15 cellular contexts compared by ENCODE assay signal in the genomic region with DNA sequence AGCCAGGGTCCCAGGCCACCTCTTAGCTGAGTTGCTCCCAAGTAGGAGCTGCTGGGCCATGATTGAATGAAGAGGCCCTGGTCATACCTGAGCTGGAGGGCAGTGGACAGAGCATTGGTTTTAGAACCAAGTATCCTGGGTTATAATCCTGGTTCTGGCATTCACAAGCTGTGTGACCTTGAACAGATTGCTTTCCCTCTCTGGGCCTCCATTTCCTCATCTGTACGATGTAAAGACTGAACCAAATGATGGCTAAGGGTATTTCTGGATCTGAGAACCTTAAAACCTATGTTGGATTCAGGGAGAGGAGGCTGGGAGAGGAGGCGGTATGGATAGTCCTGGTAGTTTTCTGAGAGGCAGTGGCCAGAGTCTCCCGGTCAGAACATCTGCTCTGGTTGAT. TPM values are rescaled to one million over a fixed set of nuclear protein-coding genes. Genes with fewer than 3 reads are reported as not detected.
DNase-seq lines count a peak whose midpoint lies in the region; ATAC-seq and TF ChIP-seq lines count a peak whose summit lies in the region.
"Had no signal": no experiment of that assay in that cellular context is flagged by ENCODE, and none has a peak within 500 bp of the region (broad histone marks: within the 10 kb centered on the region; RNA-seq: fewer than 3 reads in every experiment).

No MANE protein-coding gene starts in this region.

- CTCF ChIA-PET in Panc1 (lab: Charles Lee) = no interaction called here

- H3K4me3 Mint-ChIP-seq in chondrocyte (ENCODE audit: unreplicated experiment) = no peak overlapping the region
- no peak overlapping the region for H3K4me3 Mint-ChIP-seq in nephron
- H3K4me3 Mint-ChIP-seq: activated naive CD8-positive, alpha-beta T cell; stimulated activated naive CD8-positive, alpha-beta T cell treated with anti-CD3 and anti-CD28 coated beads, Interleukin-15, amount 100 ng/mL, for 72 hours had no signal

- H3K4me1 ChIP-seq in Panc1 (ENCODE audit: control insufficient read depth, insufficient read depth, low read length) (peaks cover 76% of the 10 kb centered on the region), thyroid gland (peaks cover 47 to 63% of the 10 kb centered on the region in 2 donors)

- ATAC-seq in Panc1 (no peak), HG02840 (IDR thresholded peaks at IDR 0.05; ENCODE audit: low FRiP score, unreplicated experiment) (no peak)
- ATAC-seq: stimulated activated naive CD8-positive, alpha-beta T cell treated with anti-CD3 and anti-CD28 coated beads, Interleukin-15, amount 100 ng/mL, for 72 hours had no signal

- H3K36me3 Mint-ChIP-seq in chondrocyte (ENCODE audit: low read depth) (no peaks in the 10 kb centered on the region), nephron (ENCODE audit: low read depth) (no peaks in the 10 kb centered on the region)
- H3K36me3 Mint-ChIP-seq: activated naive CD8-positive, alpha-beta T cell had no signal

- peak overlapping the region; percentile 94 for H3K27ac Mint-ChIP-seq in chondrocyte (ENCODE audit: unreplicated experiment)
- H3K27ac Mint-ChIP-seq in nephron = peak overlapping the region in 2 of 3 experiments; percentile 70 to 74
- H3K27ac Mint-ChIP-seq: activated naive CD8-positive, alpha-beta T cell had no signal

- 81 to 90% methylated on average over 3 of the region's 3 CpGs for WGBS in thyroid gland, 2 donors

- H3K9me3 ChIP-seq in Panc1 (ENCODE audit: control insufficient read depth, insufficient read depth, low read depth, low read length) = no peaks in the 10 kb centered on the region
- H3K9me3 ChIP-seq in thyroid gland = no peaks in the 10 kb centered on the region

- H3K27me3 Mint-ChIP-seq in chondrocyte (ENCODE audit: low read depth) (no peaks in the 10 kb centered on the region), nephron (ENCODE audit: low read depth) (peaks cover 3% of the 10 kb centered on the region)
- H3K27me3 Mint-ChIP-seq: activated naive CD8-positive, alpha-beta T cell had no signal

- TF ChIP-seq POLR2A in thyroid gland (IDR thresholded peaks at IDR 0.05) = no peak

- TF ChIP-seq CTCF in Panc1 (IDR thresholded peaks at IDR 0.05) (no peak), chondrocyte (IDR thresholded peaks at IDR 0.05) (no peak), nephron (IDR thresholded peaks at IDR 0.05; ENCODE audit: unreplicated experiment in 3 of 3) (no peak), thyroid gland (IDR thresholded peaks at IDR 0.05) (no peak)

- in situ Hi-C loops in Panc1 (cut with HindIII; ENCODE audit: low pct_unique_long_range_greater_than_20kb, low sequenced_read_pairs) = no loop called here

- no peaks in the 10 kb centered on the region for H3K36me3 ChIP-seq in Panc1 (ENCODE audit: control insufficient read depth, insufficient read depth, low read length)
- no peaks in the 10 kb centered on the region for H3K36me3 ChIP-seq in thyroid gland

- no peaks in the 10 kb centered on the region for H3K27me3 ChIP-seq in Panc1 (ENCODE audit: control insufficient read depth, insufficient read depth, low read length)
- no peaks in the 10 kb centered on the region for H3K27me3 ChIP-seq in thyroid gland

- no peak for DNase-seq in Panc1 (ENCODE audit: low read depth, low spot score)
- DNase-seq in chondrocyte (ENCODE audit: low spot score) = no peak
- DNase-seq in thyroid gland = no peak
- DNase-seq in H4 (ENCODE audit: low spot score) = no peak
- DNase-seq in NCI-H345 treated with DMSO at 0.1 percent for 48 hours (lab: John Stamatoyannopoulos, UW; ENCODE audit: unreplicated experiment) = no peak
- DNase-seq: activated T-cell treated with anti-CD3 and anti-CD28 coated beads, Interleukin-2, amount 50 U/mL, for 48 hours; central memory CD4-positive, alpha-beta T cell; DMS153; KBM-7; NCI-H1092; stimulated activated naive CD8-positive, alpha-beta T cell treated with anti-CD3 and anti-CD28 coated beads, Interleukin-15, amount 100 ng/mL, for 72 hours had no signal

- no peak overlapping the region for H3K4me3 ChIP-seq in Panc1 (ENCODE audit: low read depth in 2 of 2, low read length in 2 of 2)
- no peak overlapping the region for H3K4me3 ChIP-seq in thyroid gland (replicated peaks in 1 of 3)
- H3K4me3 ChIP-seq: SK-N-MC had no signal

- H3K27ac ChIP-seq in Panc1 (ENCODE audit: low read length) = peak overlapping the region; percentile 80
- H3K27ac ChIP-seq in thyroid gland = peak overlapping the region; percentile 89 to 96 (median 90)

- H3K4me1 Mint-ChIP-seq in chondrocyte (ENCODE audit: low read depth) (peaks cover 62% of the 10 kb centered on the region), nephron (peaks cover 33% of the 10 kb centered on the region)
- H3K4me1 Mint-ChIP-seq: stimulated activated naive CD8-positive, alpha-beta T cell treated with anti-CD3 and anti-CD28 coated beads, Interleukin-15, amount 100 ng/mL, for 72 hours had no signal

- BruUV-seq in Panc1 (replicated peaks; lab: Mats Ljungman, UMichigan) = no TSS peak

- intact Hi-C loops in Panc1 (cut with micrococcal nuclease; ENCODE audit: unreplicated experiment) = no loop called here
- intact Hi-C loops in thyroid gland (cut with DNase I) = no loop called here

- H3K9me3 Mint-ChIP-seq in chondrocyte (ENCODE audit: low read depth) (no peaks in the 10 kb centered on the region), nephron (no peaks in the 10 kb centered on the region)
- H3K9me3 Mint-ChIP-seq: stimulated activated naive CD8-positive, alpha-beta T cell treated with anti-CD3 and anti-CD28 coated beads, Interleukin-15, amount 100 ng/mL, for 72 hours had no signal

- POLR2A ChIA-PET in Panc1 (lab: Charles Lee) = no interaction called here

RNA-seq across cellular contexts. Expression of a gene that starts 31.0 kb away (rescaled TPM):
- total RNA-seq in Panc1 (2021; ENCODE audit: unreplicated experiment) (32.8 TPM), chondrocyte (0.77 to 2.9 TPM (median 2.8 TPM) in 3 replicates), thyroid gland (1 to 10 TPM; 4.8 to 8.3 (median 5.6) TPM)
- 44.4 TPM for polyA plus RNA-seq in Panc1 (2012; ENCODE audit: insufficient read length)
- 0.12 and 2.1 TPM in 2 replicates for total RNA-seq in H4 (2014; rRNA removed; shearing (Covaris generic))

RNA-seq across cellular contexts. Expression of a gene that starts 40.6 kb away (rescaled TPM):
- total RNA-seq in Panc1 (2021; ENCODE audit: unreplicated experiment) = 67.3 TPM
- polyA plus RNA-seq in Panc1 (2012; ENCODE audit: insufficient read length) = 49.4 TPM
- total RNA-seq in chondrocyte = 35.5 to 48.4 TPM (median 46.1 TPM) in 3 replicates
- 10 to 100 TPM; 73.1 to 91.2 (median 80.7) TPM for total RNA-seq in thyroid gland
- 22.0 and 37.4 TPM in 2 replicates for total RNA-seq in H4 (2014; rRNA removed; shearing (Covaris generic))
